In genomic region chr3:52055537-52056351, GRCh38 we compare ENCODE assay signal across 8 cellular contexts. TPM values are rescaled to one million over a fixed set of nuclear protein-coding genes. Genes with fewer than 3 reads are reported as not detected.
DNase-seq lines count a peak whose midpoint lies in the region; ATAC-seq, FAIRE-seq and TF ChIP-seq lines count a peak whose summit lies in the region.

No MANE protein-coding gene starts in this region.

- TF ChIP-seq CTCF in GM12878 (IDR thresholded peaks at IDR 0.05 in 2 of 3, conservative IDR thresholded peaks at IDR 0.05 in 1 of 3; ENCODE audit: control insufficient read depth in 2 of 3, extremely low read depth in 1 of 3, insufficient read depth in 1 of 3, low read depth in 3 of 3, low read length in 3 of 3) = peak; percentile 14 to 32 (median 24); a peak in 2 of 6 replicates

- FAIRE-seq in GM12878 (lab: Jason Lieb, UNC) = no peak
- no peak for FAIRE-seq in frontal cortex (lab: Jason Lieb, UNC)

- ATAC-seq in Right ventricle myocardium inferior = no peak
- ATAC-seq in HG03159 (IDR thresholded peaks at IDR 0.05; ENCODE audit: unreplicated experiment) = peak; percentile 14
- ATAC-seq in T-cell (replicated peaks in 1 of 4) = peak; percentile 11 to 25 (median 23)
- peak; percentile 16 for ATAC-seq in GM12878

- H3K9ac ChIP-seq in GM12878 (ENCODE audit: control insufficient read depth, insufficient read depth, low read length) = peak overlapping the region; percentile 93
- H3K9ac ChIP-seq in iPS-20b (ENCODE audit: low read depth, low read length) = peak overlapping the region; percentile 66; the same call in 1 of the 2 replicates

- H4K20me1 ChIP-seq in GM12878 (ENCODE audit: control insufficient read depth, insufficient read depth) = no peaks in the 10 kb centered on the region

- in situ Hi-C loops in GM12878 (cut with MboI) = no loop called here

- no peak for TF ChIP-seq RAD21 in GM12878 (IDR thresholded peaks at IDR 0.05; ENCODE audit: insufficient read depth, low read depth, low read length)

- WGBS in GM12878 (ENCODE audit: insufficient coverage, insufficient replicate concordance, low lambda C conversion rate, missing lambda C conversion rate) = under 1% methylated on average over 69 of the region's 94 CpGs

- H2AFZ ChIP-seq in GM12878 (ENCODE audit: control insufficient read depth, low read depth, low read length) = peak overlapping the region; percentile 51

- RAD21 ChIA-PET in GM12878 (lab: Charles Lee; ENCODE audit: unreplicated experiment) = interaction anchor here (0.6 to 5.7 kb wide), 15 partner anchors 31 to 170 kb away, joined by 3 to 75 read pairs (median 7); partner anchors contain the start of genes PARP3, POC1A, RPL29 and RRP9

- H3K4me3 ChIP-seq in GM12878 (peak overlapping the region; percentile 100), iPS-20b (ENCODE audit: low read length) (peak overlapping the region; percentile 82)

- no peaks in the 10 kb centered on the region for H3K27me3 ChIP-seq in GM12878 (replicated peaks in 1 of 2; ENCODE audit: control insufficient read depth in 2 of 2, insufficient read depth in 2 of 2, low read length in 1 of 2)
- H3K27me3 ChIP-seq in iPS-20b (ENCODE audit: insufficient read depth, low read length) = peaks cover 32% of the 10 kb centered on the region

- H3K27me3 Mint-ChIP-seq in T-cell = no peaks in the 10 kb centered on the region

- peak overlapping the region; percentile 86 to 91 for H3K27ac Mint-ChIP-seq in T-cell

- DNase-seq in Right ventricle myocardium inferior (ENCODE audit: missing footprints) (peak; percentile 84), cardiac septum (ENCODE audit: low spot score) (no peak), T-cell (peak in 28 of 34 experiments; percentile 13 to 57 (median 30)), GM12878 (ENCODE audit: low read depth, low spot score) (no peak), frontal cortex (ENCODE audit: low spot score in 2 of 2) (no peak)
- peak; percentile 39 for DNase-seq in stimulated activated CD4-positive, alpha-beta T cell treated with anti-CD3 and anti-CD28 coated beads, Interleukin-12 subunit alpha, Interleukin-12 subunit beta, amount 100 ng/mL, for 4 hours

- H3K79me2 ChIP-seq in GM12878 (ENCODE audit: control insufficient read depth, insufficient read depth, low read length) = peaks cover 41% of the 10 kb centered on the region

- H3K27ac ChIP-seq in GM12878 (ENCODE audit: control insufficient read depth, insufficient read depth) = peak overlapping the region; percentile 66
- no peak overlapping the region for H3K27ac ChIP-seq in iPS-20b (ENCODE audit: low read length)

- no TSS peak for BruUV-seq in GM12878 (replicated peaks; lab: Mats Ljungman, UMichigan)

- H3K36me3 ChIP-seq in GM12878 (ENCODE audit: control insufficient read depth in 2 of 2, insufficient read depth in 2 of 2, low read length in 1 of 2) (peaks cover 0 to 9% of the 10 kb centered on the region in 2 experiments; a peak in 2 of 4 replicates), iPS-20b (ENCODE audit: insufficient read depth, low read depth, low read length) (peaks cover 29% of the 10 kb centered on the region)

- H3K9me3 ChIP-seq in GM12878 (replicated peaks; ENCODE audit: control insufficient read depth, insufficient read depth, low read length) (no peaks in the 10 kb centered on the region), iPS-20b (ENCODE audit: insufficient read depth, low read depth, low read length) (no peaks in the 10 kb centered on the region)

- H3K4me2 ChIP-seq in GM12878 (ENCODE audit: control insufficient read depth, insufficient read depth) = peak overlapping the region; percentile 86

- H3K36me3 Mint-ChIP-seq in T-cell = peaks cover 12% of the 10 kb centered on the region

- H3K4me1 ChIP-seq in GM12878 (ENCODE audit: control insufficient read depth, insufficient read depth, low read length) (peaks cover 25% of the 10 kb centered on the region), iPS-20b (ENCODE audit: insufficient read depth, low read length) (peaks cover 10% of the 10 kb centered on the region)

- no peaks in the 10 kb centered on the region for H3K9me3 Mint-ChIP-seq in T-cell

- H3K4me1 Mint-ChIP-seq in T-cell = peaks cover 45 to 49% (median 46%) of the 10 kb centered on the region in 3 donors

- SMC1A ChIA-PET in GM12878 (lab: Charles Lee; ENCODE audit: uncharacterized antibody, unreplicated experiment) = interaction anchor here (0.9 to 9.7 kb wide), 9 partner anchors 14 to 146 kb away, joined by 3 to 179 read pairs (median 4); partner anchors contain the start of gene POC1A

- peak overlapping the region; percentile 85 to 92 (median 88) for H3K4me3 Mint-ChIP-seq in T-cell

- TF ChIP-seq EP300 in GM12878 (IDR thresholded peaks at IDR 0.05; ENCODE audit: borderline replicate concordance in 1 of 2, control insufficient read depth in 1 of 2, low read depth in 2 of 2, low read length in 2 of 2) = no peak

- POLR2A ChIA-PET in T-cell (lab: Charles Lee) (no interaction called here), GM12878 (lab: Charles Lee) (interaction anchor here (0.8 to 1.8 kb wide), 19 partner anchors 10 to 224 kb away, joined by 3 to 8 read pairs (median 3); partner anchors contain the start of genes ABHD14B and ACY1)

- CTCF ChIA-PET in T-cell (lab: Charles Lee) (interaction anchor here in 1 of 2 donors (0.7 to 2.1 kb wide), 4 partner anchors 60 to 114 kb away, joined by 3 to 13 read pairs (median 6); partner anchors contain the start of genes ABHD14B, POC1A, RPL29 and RRP9), GM12878 (lab: Yijun Ruan, JAX) (interaction anchor here (0.7 to 9.7 kb wide), 14 partner anchors 10 to 114 kb away, joined by 3 to 334 read pairs (median 6); partner anchors contain the start of genes ABHD14B, POC1A, RPL29 and RRP9)

- TF ChIP-seq POLR2A in GM12878 (IDR thresholded peaks at IDR 0.05; ENCODE audit: low read depth, low read length) = peak; percentile 64

- intact Hi-C loops in Right ventricle myocardium inferior (cut with DNase I) (loop anchor here (1.0 to 5.0 kb wide), 4 partner anchors 33 to 113 kb away; partner anchors contain the start of genes PARP3 and RRP9), cardiac septum (cut with DNase I) (loop anchor here (1.0 kb wide), 1 partner anchor 53 kb away; no protein-coding TSS in a partner anchor), GM12878 (cut with micrococcal nuclease; ENCODE audit: unreplicated experiment) (loop anchor here (5.0 kb wide), 1 partner anchor 52 kb away; no protein-coding TSS in a partner anchor)

TF ChIP-seq in GM12878, 131 proteins besides CTCF, POLR2A, EP300 and RAD21 (continues in another document):
- TF ChIP-seq MYC (IDR thresholded peaks at IDR 0.05; ENCODE audit: insufficient read depth, insufficient read length, insufficient replicate concordance, low read length, severe bottlenecking) = peak; percentile 75
- no peak for TF ChIP-seq E2F8 (IDR thresholded peaks at IDR 0.05; ENCODE audit: low read depth, partially characterized antibody)
- peak; percentile 1; the same call in 1 of the 2 replicates for TF ChIP-seq MXI1 (IDR thresholded peaks at IDR 0.05; ENCODE audit: low read depth, low read length)
- TF ChIP-seq, protein P1, sequence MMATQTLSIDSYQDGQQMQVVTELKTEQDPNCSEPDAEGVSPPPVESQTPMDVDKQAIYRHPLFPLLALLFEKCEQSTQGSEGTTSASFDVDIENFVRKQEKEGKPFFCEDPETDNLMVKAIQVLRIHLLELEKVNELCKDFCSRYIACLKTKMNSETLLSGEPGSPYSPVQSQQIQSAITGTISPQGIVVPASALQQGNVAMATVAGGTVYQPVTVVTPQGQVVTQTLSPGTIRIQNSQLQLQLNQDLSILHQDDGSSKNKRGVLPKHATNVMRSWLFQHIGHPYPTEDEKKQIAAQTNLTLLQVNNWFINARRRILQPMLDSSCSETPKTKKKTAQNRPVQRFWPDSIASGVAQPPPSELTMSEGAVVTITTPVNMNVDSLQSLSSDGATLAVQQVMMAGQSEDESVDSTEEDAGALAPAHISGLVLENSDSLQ (IDR thresholded peaks at IDR 0.05) = peak; percentile 9; the same call in 1 of the 2 replicates
- peak; percentile 55; the same call in 1 of the 2 replicates for TF ChIP-seq LARP7 (IDR thresholded peaks at IDR 0.05)
- TF ChIP-seq RBBP5 (conservative IDR thresholded peaks at IDR 0.05) = no peak

RNA-seq across cellular contexts. Expression of gene DUSP7, which starts 0.6 kb away (rescaled TPM):
- total RNA-seq in Right ventricle myocardium inferior = 25.0 TPM
- total RNA-seq in cardiac septum = 21.2 TPM
- 10 to 100 TPM; 11.3 to 41.3 (median 39.0) TPM for total RNA-seq in T-cell
- total RNA-seq in GM12878 (2013; cell fraction: nucleolus; rRNA removed) = 27.3 and 28.8 TPM in 2 replicates
- total RNA-seq in GM12878 (2014; rRNA removed) = 13.0 TPM in 2 replicates
- total RNA-seq in GM12878 (2014; rRNA removed; fragmentation: Illumina TruSeq; extraction: Trizol) = 4.9 and 5.5 TPM in 2 replicates
- total RNA-seq in GM12878 (2021) = 16.0 and 17.5 TPM in 2 replicates
- polyA plus RNA-seq in GM12878 (2011; ENCODE audit: low read depth) = 2.5 TPM
- 9.7 and 17.0 TPM in 2 replicates for polyA plus RNA-seq in GM12878 (2011; rRNA removed)
- 24.2 and 27.7 TPM in 2 replicates for polyA plus RNA-seq in GM12878 (2011; cell fraction: cytosol; rRNA removed)
- 37.1 and 37.4 TPM in 2 replicates for polyA plus RNA-seq in GM12878 (2011; cell fraction: nucleus; rRNA removed)
- 5.4 and 6.3 TPM in 2 replicates for polyA plus RNA-seq in GM12878 (2012)
- polyA plus RNA-seq in GM12878 (2014; fragmentation: Illumina TruSeq; extraction: Trizol) = 4.8 and 10.3 TPM in 2 replicates
- polyA plus RNA-seq in GM12878 (2014; fragmentation: Nextera tagmentation; extraction: Ambion mirVana) = under 1 TPM; 0.73 to 0.82 TPM
- polyA plus RNA-seq in GM12878 (2014; rRNA removed) = 16.1 and 18.2 TPM in 2 replicates
- 1 to 10 TPM; 1.7 TPM for polyA plus RNA-seq in GM12878 (2016; fragmentation: Nextera tagmentation; extraction: Ambion mirVana)
- 32.2 and 48.1 TPM in 2 replicates for polyA minus RNA-seq in GM12878 (2011; rRNA and poly(A)+ RNA removed)
- polyA minus RNA-seq in GM12878 (2011; cell fraction: cytosol; rRNA and poly(A)+ RNA removed) = 17.5 and 17.6 TPM in 2 replicates
- 28.3 and 42.2 TPM in 2 replicates for polyA minus RNA-seq in GM12878 (2011; cell fraction: nucleus; rRNA and poly(A)+ RNA removed)
- 8.6 TPM for total RNA-seq in frontal cortex

Comparison
In these comparisons a context has a peak if more than half of its experiments do, and no peak if none do; other contexts are left out.
1. DNase-seq: peak in Right ventricle myocardium inferior (single experiment), T-cell (28 of 34) and stimulated activated CD4-positive, alpha-beta T cell treated with anti-CD3 and anti-CD28 coated beads, Interleukin-12 subunit alpha, Interleukin-12 subunit beta, amount 100 ng/mL, for 4 hours (single experiment); none in cardiac septum (single experiment), GM12878 (single experiment) and frontal cortex (0 of 2).